9 cellular contexts compared by ENCODE assay signal in genomic region chr3:181761906-181762305, GRCh38. TPM values are rescaled to one million over a fixed set of nuclear protein-coding genes. Genes with fewer than 3 reads are reported as not detected.
"Had no signal": no experiment of that assay in that cellular context is flagged by ENCODE, and none has a peak within 500 bp of the region (broad histone marks: within the 10 kb centered on the region; RNA-seq: fewer than 3 reads in every experiment).

No MANE protein-coding gene starts in this region.

- H3K27ac ChIP-seq: HL-60, KMS-11 had no signal

- ATAC-seq: GM23338, HepG2 had no signal

- H2AFZ ChIP-seq: GM23338 had no signal

- DNase-seq: H9, HCEC 1CT, HFFc6, KBM-7 had no signal

- H3K4me2 ChIP-seq: GM23338, KMS-11 had no signal

- H3K4me3 ChIP-seq: GM23338 had no signal

- H3K9ac ChIP-seq: KMS-11 had no signal

RNA-seq across cellular contexts. Expression of gene SOX2, which starts 50.2 kb away (rescaled TPM):
- polyA plus RNA-seq: HepG2, IgD-negative memory B cell had no signal
